Comparison of ENCODE assay signal across 24 cellular contexts in the genomic region with DNA sequence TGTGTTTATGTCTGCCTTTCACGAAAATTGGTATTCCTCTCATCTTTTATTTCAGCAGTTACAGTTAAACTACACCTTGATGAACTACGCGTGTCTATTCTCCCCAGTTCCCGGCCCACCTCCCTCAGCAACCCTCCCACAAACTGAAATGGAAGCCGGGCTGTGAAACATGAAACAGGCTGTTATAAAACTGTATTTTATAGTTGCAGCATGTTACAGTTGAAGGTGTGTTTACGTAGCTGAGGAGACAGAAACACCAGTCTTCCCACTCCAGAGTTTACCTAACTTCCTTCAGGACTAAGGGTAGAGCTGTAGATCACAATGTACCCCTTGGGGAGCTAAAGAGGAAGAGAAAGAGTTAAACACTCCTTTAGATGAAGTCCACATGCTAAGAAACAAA.
"Had no signal": no experiment of that assay in that cellular context is flagged by ENCODE, and none has a peak within 500 bp of the region (broad histone marks: within the 10 kb centered on the region; RNA-seq: fewer than 3 reads in every experiment).

No MANE protein-coding gene starts in this region.

- ATAC-seq: left lobe of liver; natural killer cell; stimulated activated memory B cell treated with anti-CD40 and anti-IgM and Interleukin-4, amounts not matched to agents 10 μg/mL and 1 μg/mL and 100 μg/mL, for 72 hours; stimulated activated naive CD8-positive, alpha-beta T cell treated with anti-CD3 and anti-CD28 coated beads, Interleukin-15, Interleukin-2, amounts not matched to agents 100 U/mL and 50 U/mL, for 24 hours had no signal

- H3K9me3 ChIP-seq: colonic mucosa, right atrium auricular region, sigmoid colon, testis, tibial artery had no signal

- H3K9me3 Mint-ChIP-seq: central memory CD8-positive, alpha-beta T cell; dendritic cell treated with granulocyte-macrophage colony-stimulating factor and Interleukin-4, amounts not matched to agents 40 ng/mL and 50 ng/mL, for 4 days; natural killer cell; neural progenitor cell; stimulated activated memory B cell treated with anti-CD40 and anti-IgM and Interleukin-4, amounts not matched to agents 10 μg/mL and 1 μg/mL and 100 μg/mL, for 72 hours; type B pancreatic cell had no signal

- H3K27me3 ChIP-seq: cardiac muscle cell, colonic mucosa, neural progenitor cell, right atrium auricular region, sigmoid colon, testis, tibial artery had no signal

- H3K4me3 Mint-ChIP-seq: central memory CD8-positive, alpha-beta T cell; dendritic cell treated with granulocyte-macrophage colony-stimulating factor and Interleukin-4, amounts not matched to agents 40 ng/mL and 50 ng/mL, for 4 days; natural killer cell; neural progenitor cell; stimulated activated memory B cell treated with anti-CD40 and anti-IgM and Interleukin-4, amounts not matched to agents 10 μg/mL and 1 μg/mL and 100 μg/mL, for 72 hours; type B pancreatic cell had no signal

- H3K36me3 ChIP-seq: cardiac muscle cell, colonic mucosa, neural progenitor cell, right atrium auricular region, sigmoid colon, tibial artery had no signal

- H3K4me3 ChIP-seq: cardiac muscle cell, colonic mucosa, neural progenitor cell, right atrium auricular region, sigmoid colon, testis, tibial artery had no signal

- DNase-seq: colonic mucosa; effector CD8-positive, alpha-beta T cell; erythroblast; hippocampal formation; mesendoderm; midbrain; natural killer cell; sigmoid colon; stimulated activated CD4-positive, alpha-beta T cell treated with anti-CD3 and anti-CD28 coated beads, Interleukin-2, amount 100 ng/mL, for 24 hours; stimulated activated CD4-positive, alpha-beta T cell treated with anti-CD3 and anti-CD28 coated beads, Interleukin-4, amount 100 ng/mL, for 4 hours; stimulated activated naive CD8-positive, alpha-beta T cell treated with anti-CD3 and anti-CD28 coated beads, Interleukin-15, Interleukin-2, amounts not matched to agents 100 U/mL and 50 U/mL, for 24 hours; substantia nigra; testis; tibial artery had no signal

- H3K4me1 ChIP-seq: colonic mucosa, neural progenitor cell, parathyroid adenoma, testis had no signal

- H3K36me3 Mint-ChIP-seq: natural killer cell; neural progenitor cell; stimulated activated memory B cell treated with anti-CD40 and anti-IgM and Interleukin-4, amounts not matched to agents 10 μg/mL and 1 μg/mL and 100 μg/mL, for 72 hours; type B pancreatic cell had no signal

- H3K27ac ChIP-seq: cardiac muscle cell, colonic mucosa, neural progenitor cell, parathyroid adenoma, sigmoid colon, testis, tibial artery had no signal

- H3K27ac Mint-ChIP-seq: dendritic cell treated with granulocyte-macrophage colony-stimulating factor and Interleukin-4, amounts not matched to agents 40 ng/mL and 50 ng/mL, for 4 days; natural killer cell; neural progenitor cell; progenitor cell of endocrine pancreas; stimulated activated memory B cell treated with anti-CD40 and anti-IgM and Interleukin-4, amounts not matched to agents 10 μg/mL and 1 μg/mL and 100 μg/mL, for 72 hours; type B pancreatic cell had no signal

- H3K27me3 Mint-ChIP-seq: stimulated activated memory B cell treated with anti-CD40 and anti-IgM and Interleukin-4, amounts not matched to agents 10 μg/mL and 1 μg/mL and 100 μg/mL, for 72 hours had no signal

- H3K4me1 Mint-ChIP-seq: central memory CD8-positive, alpha-beta T cell; stimulated activated memory B cell treated with anti-CD40 and anti-IgM and Interleukin-4, amounts not matched to agents 10 μg/mL and 1 μg/mL and 100 μg/mL, for 72 hours had no signal
